Comparison of ENCODE assay signal across 8 cellular contexts in the genomic region with DNA sequence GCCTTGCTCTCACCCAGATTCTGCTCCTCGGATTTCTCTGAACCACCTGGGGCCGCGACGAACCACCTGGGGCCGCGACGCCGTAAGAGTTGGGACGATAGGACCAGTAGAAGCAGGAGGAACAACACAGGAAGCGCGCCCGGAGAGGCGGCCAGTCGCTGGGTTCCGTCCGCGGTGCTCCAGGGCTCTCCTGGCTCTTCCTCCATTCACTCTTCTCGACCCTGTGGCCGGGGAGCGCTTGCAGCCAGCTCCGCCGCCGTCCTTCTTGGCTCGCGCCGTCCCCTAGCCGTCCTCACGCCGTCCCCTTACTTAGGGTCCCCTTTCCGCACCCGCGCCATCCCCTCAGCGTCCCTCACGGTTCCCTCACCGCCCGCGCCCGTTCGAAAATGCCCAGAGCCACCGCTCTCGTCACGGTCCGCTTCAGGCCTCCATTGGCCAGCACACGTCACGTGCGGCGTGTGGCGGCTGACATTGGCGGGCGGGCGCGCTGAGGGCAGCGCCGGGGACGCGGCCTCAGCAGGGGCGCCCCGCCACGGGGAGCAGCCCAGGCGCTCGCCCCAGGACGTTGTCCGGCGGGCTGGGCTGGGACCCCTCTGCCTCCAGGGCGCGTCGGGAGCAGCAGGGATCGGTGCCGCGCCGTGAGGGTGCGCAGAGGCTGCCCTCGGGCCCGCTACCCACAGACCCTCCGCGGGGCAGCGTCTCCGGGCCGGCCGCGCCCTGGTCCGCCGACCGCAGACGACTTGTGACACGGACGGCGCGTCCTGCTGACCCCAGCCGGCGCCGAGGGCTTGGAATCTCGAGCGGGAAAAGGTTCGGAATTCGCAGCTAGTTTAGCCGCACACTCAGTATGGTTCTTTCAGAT. TPM values are rescaled to one million over a fixed set of nuclear protein-coding genes. Genes with fewer than 3 reads are reported as not detected.
DNase-seq lines count a peak whose midpoint lies in the region; ATAC-seq and TF ChIP-seq lines count a peak whose summit lies in the region.

No MANE protein-coding gene starts in this region.

- TF ChIP-seq CTCF in GM23338 (conservative IDR thresholded peaks at IDR 0.05; ENCODE audit: low read depth in 2 of 2), result no peak
- no peak for TF ChIP-seq CTCF in osteoblast (IDR thresholded peaks at IDR 0.05; ENCODE audit: extremely low read depth, low read depth, low read length)

- peak overlapping the region; percentile 95 for H3K27ac Mint-ChIP-seq in GM23338
- H3K27ac Mint-ChIP-seq in activated naive CD4-positive, alpha-beta T cell treated with anti-CD3 and anti-CD28 coated beads for 36 hours, result peak overlapping the region; percentile 96

- peak overlapping the region; percentile 74 for H3K4me3 ChIP-seq in GM23338
- peak overlapping the region; percentile 87 for H3K4me3 ChIP-seq in SJCRH30
- H3K4me3 ChIP-seq in osteoblast (ENCODE audit: insufficient read depth, low read length), result peak overlapping the region; percentile 77
- peak overlapping the region; percentile 77 for H3K4me3 ChIP-seq in thymus (ENCODE audit: low read length)

- peaks cover 24% of the 10 kb centered on the region for H3K27me3 Mint-ChIP-seq in GM23338 (ENCODE audit: insufficient read depth, low read depth, poor library complexity)
- peaks cover 2% of the 10 kb centered on the region for H3K27me3 Mint-ChIP-seq in activated naive CD4-positive, alpha-beta T cell treated with anti-CD3 and anti-CD28 coated beads for 36 hours (ENCODE audit: low read depth)

- H3K4me1 Mint-ChIP-seq in GM23338, result peaks cover 7% of the 10 kb centered on the region; the same call in 1 of the 3 replicates
- peaks cover 24% of the 10 kb centered on the region for H3K4me1 Mint-ChIP-seq in activated naive CD4-positive, alpha-beta T cell treated with anti-CD3 and anti-CD28 coated beads for 36 hours (ENCODE audit: low read depth)

- H3K4me2 ChIP-seq in GM23338 (peak overlapping the region; percentile 92), osteoblast (ENCODE audit: insufficient read depth, low read length) (peak overlapping the region; percentile 82)

- H3K36me3 Mint-ChIP-seq in GM23338 (ENCODE audit: low read depth), result peaks cover 27% of the 10 kb centered on the region
- H3K36me3 Mint-ChIP-seq in activated naive CD4-positive, alpha-beta T cell treated with anti-CD3 and anti-CD28 coated beads for 36 hours (ENCODE audit: low read depth), result peaks cover 2% of the 10 kb centered on the region

- H3F3A ChIP-seq in GM23338 (replicated peaks; ENCODE audit: low read depth), result no peaks in the 10 kb centered on the region

- CTCF ChIA-PET in activated naive CD4-positive, alpha-beta T cell treated with anti-CD3 and anti-CD28 coated beads for 36 hours (lab: Charles Lee), result interaction anchor here (0.5 kb wide), 1 partner anchor 554 kb away, joined by 3 read pairs; no protein-coding TSS in a partner anchor

- H2AFZ ChIP-seq in GM23338, result peak overlapping the region; percentile 98; the same call in 1 of the 2 replicates
- peak overlapping the region; percentile 93 for H2AFZ ChIP-seq in osteoblast (ENCODE audit: low read length)

- H3K9me3 Mint-ChIP-seq in GM23338, result peaks cover 43% of the 10 kb centered on the region
- H3K9me3 Mint-ChIP-seq in activated naive CD4-positive, alpha-beta T cell treated with anti-CD3 and anti-CD28 coated beads for 36 hours, result no peaks in the 10 kb centered on the region

- peak; percentile 98 for ATAC-seq in GM23338

- peaks cover 4% of the 10 kb centered on the region; the same call in 1 of the 2 replicates for H3K79me2 ChIP-seq in GM23338 (replicated peaks; ENCODE audit: insufficient read depth)
- peaks cover 32% of the 10 kb centered on the region for H3K79me2 ChIP-seq in osteoblast (ENCODE audit: insufficient read depth, low read length)

- H3K36me3 ChIP-seq in GM23338 (ENCODE audit: insufficient read depth) (no peaks in the 10 kb centered on the region; the same call in none of the 2 replicates), SJCRH30 (no peaks in the 10 kb centered on the region), osteoblast (ENCODE audit: insufficient read depth, low read length) (no peaks in the 10 kb centered on the region), thymus (ENCODE audit: control insufficient read depth, insufficient read depth) (no peaks in the 10 kb centered on the region)

- intact Hi-C loops in activated naive CD4-positive, alpha-beta T cell treated with anti-CD3 and anti-CD28 coated beads for 36 hours (cut with micrococcal nuclease), result loop anchor here (2.0 kb wide), 1 partner anchor 136 kb away; no protein-coding TSS in a partner anchor

- peaks cover 6% of the 10 kb centered on the region for H3K9me3 ChIP-seq in SJCRH30 (replicated peaks)
- H3K9me3 ChIP-seq in osteoblast (ENCODE audit: low read depth, low read length), result no peaks in the 10 kb centered on the region
- H3K9me3 ChIP-seq in thymus (ENCODE audit: control insufficient read depth), result no peaks in the 10 kb centered on the region

- H4K20me1 ChIP-seq in GM23338 (replicated peaks; ENCODE audit: insufficient read depth) (no peaks in the 10 kb centered on the region), osteoblast (ENCODE audit: insufficient read depth, low read length) (no peaks in the 10 kb centered on the region)

- H3K27me3 ChIP-seq in GM23338 (ENCODE audit: insufficient read depth) (peaks cover 24% of the 10 kb centered on the region), SJCRH30 (no peaks in the 10 kb centered on the region), osteoblast (ENCODE audit: insufficient read depth, low read length) (no peaks in the 10 kb centered on the region), thymus (ENCODE audit: control insufficient read depth, insufficient read depth) (peaks cover 5% of the 10 kb centered on the region)

- H3K27ac ChIP-seq in GM23338 (ENCODE audit: low read depth), result no peak overlapping the region
- peak overlapping the region; percentile 90 for H3K27ac ChIP-seq in SJCRH30
- H3K27ac ChIP-seq in osteoblast (ENCODE audit: low read depth, low read length), result peak overlapping the region; percentile 35
- H3K27ac ChIP-seq in thymus (ENCODE audit: low read depth), result peak overlapping the region; percentile 37

- WGBS in thymus, result under 1% methylated on average over 97 of the region's 97 CpGs

- H3K4me1 ChIP-seq in GM23338 (ENCODE audit: insufficient read depth) (peaks cover 12% of the 10 kb centered on the region), SJCRH30 (peaks cover 8% of the 10 kb centered on the region; the same call in 1 of the 2 replicates), osteoblast (ENCODE audit: insufficient read depth, low read length) (peaks cover 15% of the 10 kb centered on the region), thymus (ENCODE audit: control insufficient read depth, insufficient read depth, low read length) (peaks cover 6% of the 10 kb centered on the region)

- DNase-seq in ELR (ENCODE audit: low read depth), result peak; percentile 89
- DNase-seq in GM23338 (ENCODE audit: low spot score), result peak; percentile 93
- peak; percentile 73 to 82 for DNase-seq in Kasumi-1 (lab: John Stamatoyannopoulos, UW)
- DNase-seq in SJCRH30, result peak; percentile 91 to 95
- peak; percentile 84 for DNase-seq in activated naive CD4-positive, alpha-beta T cell treated with anti-CD3 and anti-CD28 coated beads for 36 hours
- DNase-seq in glomerular visceral epithelial cell (ENCODE audit: extremely low spot score), result peak; percentile 86
- peak; percentile 97 for DNase-seq in osteoblast (ENCODE audit: insufficient read length, low spot score, missing footprints)

- H3K9me2 ChIP-seq in GM23338 (ENCODE audit: insufficient read depth), result peaks cover 7% of the 10 kb centered on the region

- H3K4me3 Mint-ChIP-seq in GM23338, result peak overlapping the region; percentile 98
- H3K4me3 Mint-ChIP-seq in activated naive CD4-positive, alpha-beta T cell treated with anti-CD3 and anti-CD28 coated beads for 36 hours, result peak overlapping the region; percentile 100

RNA-seq across cellular contexts. Expression of a gene that starts 53.7 kb away (rescaled TPM):
- 10.0 and 10.6 TPM in 2 replicates for total RNA-seq in GM23338 (2014; rRNA removed; shearing (Covaris generic))
- polyA plus RNA-seq in GM23338 (2016; fragmentation: Nextera tagmentation; extraction: Ambion mirVana), result 3.8 and 4.3 TPM in 2 replicates
- total RNA-seq in SJCRH30 (2014; rRNA removed; shearing (Covaris generic)), result 19.8 and 23.9 TPM in 2 replicates
- total RNA-seq in activated naive CD4-positive, alpha-beta T cell treated with anti-CD3 and anti-CD28 coated beads for 36 hours, result 1 to 10 TPM; 2.6 TPM
- total RNA-seq in osteoblast, result 16.8 and 17.0 TPM in 2 replicates
- polyA plus RNA-seq in thymus, result 3.9 TPM
